ENCODE assay signal across 8 cellular contexts in genomic region chr17:75034236-75034908, GRCh38. TPM values are rescaled to one million over a fixed set of nuclear protein-coding genes. Genes with fewer than 3 reads are reported as not detected.
DNase-seq lines count a peak whose midpoint lies in the region; ATAC-seq, FAIRE-seq and TF ChIP-seq lines count a peak whose summit lies in the region.

No MANE protein-coding gene starts in this region.

- peaks cover 25% of the 10 kb centered on the region for H3K27me3 Mint-ChIP-seq in dendritic cell treated with granulocyte-macrophage colony-stimulating factor and Interleukin-4, amounts not matched to agents 40 ng/mL and 50 ng/mL, for 4 days

- TF ChIP-seq POLR2A in HepG2 (IDR thresholded peaks at IDR 0.05; ENCODE audit: insufficient read depth in 1 of 2, low read depth in 2 of 2, low read length in 2 of 2) = no peak

- ATAC-seq in GM19023 (IDR thresholded peaks at IDR 0.05; ENCODE audit: unreplicated experiment) (peak; percentile 55), HG03439 (IDR thresholded peaks at IDR 0.05; ENCODE audit: unreplicated experiment) (peak; percentile 57), HepG2 (peak; percentile 58)

- H3K9ac ChIP-seq in HepG2 (ENCODE audit: insufficient read depth, low read depth, low read length) = peak overlapping the region; percentile 90

- peak overlapping the region; percentile 86 for H3K27ac Mint-ChIP-seq in dendritic cell treated with granulocyte-macrophage colony-stimulating factor and Interleukin-4, amounts not matched to agents 40 ng/mL and 50 ng/mL, for 4 days

- H3K9me3 ChIP-seq in HepG2 (ENCODE audit: low read length) = no peaks in the 10 kb centered on the region

- H3K36me3 Mint-ChIP-seq in dendritic cell treated with granulocyte-macrophage colony-stimulating factor and Interleukin-4, amounts not matched to agents 40 ng/mL and 50 ng/mL, for 4 days (ENCODE audit: low read depth) = peaks cover 20% of the 10 kb centered on the region

- TF ChIP-seq EP300 in HepG2 (IDR thresholded peaks at IDR 0.05; ENCODE audit: low read depth in 2 of 2, low read length in 2 of 2) = no peak
- peak; percentile 55 for TF ChIP-seq EP300 in HepG2 (CRISPR knock-in tag; IDR thresholded peaks at IDR 0.05; ENCODE audit: borderline replicate concordance)

- peak overlapping the region; percentile 98 for H3K4me2 ChIP-seq in HepG2 (ENCODE audit: low read depth, low read length)

- no peaks in the 10 kb centered on the region for H3K79me2 ChIP-seq in HepG2 (ENCODE audit: insufficient read depth, low read length)

- TF ChIP-seq RAD21 in HepG2 (CRISPR knock-in tag; IDR thresholded peaks at IDR 0.05) = no peak

- TF ChIP-seq CTCF in HepG2 (CRISPR knock-in tag; IDR thresholded peaks at IDR 0.05) = peak; percentile 48

- in situ Hi-C loops in ACHN (cut with HindIII; ENCODE audit: low pct_ligation_motif_present, low pct_unique_long_range_greater_than_20kb, low sequenced_read_pairs) (no loop called here), HepG2 (cut with HindIII; ENCODE audit: extremely low pct_ligation_motif_present, low pct_unique_long_range_greater_than_20kb) (no loop called here)

- peak; percentile 72 for FAIRE-seq in HepG2 (lab: Jason Lieb, UNC)

- intact Hi-C loops in dendritic cell treated with granulocyte-macrophage colony-stimulating factor and Interleukin-4, amounts not matched to agents 40 ng/mL and 50 ng/mL, for 4 days (cut with micrococcal nuclease) = no loop called here
- intact Hi-C loops in HepG2 (cut with micrococcal nuclease; ENCODE audit: unreplicated experiment) = loop anchor here (1.0 to 2.0 kb wide), 3 partner anchors 47 to 52 kb away; partner anchors contain the start of genes CDR2L and SLC16A5

- H3K9me3 Mint-ChIP-seq in dendritic cell treated with granulocyte-macrophage colony-stimulating factor and Interleukin-4, amounts not matched to agents 40 ng/mL and 50 ng/mL, for 4 days = peaks cover 14% of the 10 kb centered on the region

- POLR2A ChIA-PET in HepG2 (lab: Yijun Ruan, JAX) = interaction anchor here (0.6 to 4.1 kb wide), 34 partner anchors 8 to 359 kb away, joined by 3 to 77 read pairs (median 6); partner anchors contain the start of genes ARMC7, ATP5PD, CDR2L and FDXR

- H3K27me3 ChIP-seq in HepG2 (ENCODE audit: control insufficient read depth in 1 of 2, insufficient read depth in 2 of 2, low read length in 2 of 2) = peaks cover 0 to 6% of the 10 kb centered on the region in 2 experiments; a peak in 3 of 5 replicates

- H3K36me3 ChIP-seq in HepG2 (replicated peaks in 1 of 2; ENCODE audit: control insufficient read depth in 1 of 2, insufficient read depth in 2 of 2, low read length in 2 of 2) = peaks cover 6% of the 10 kb centered on the region in 2 experiments; a peak in 4 of 5 replicates

- peak overlapping the region; percentile 60 for H2AFZ ChIP-seq in HepG2 (ENCODE audit: low read length)

- peaks cover 37% of the 10 kb centered on the region for H3K4me1 ChIP-seq in HepG2 (ENCODE audit: insufficient read depth, low read length)

- CTCF ChIA-PET in HepG2 (lab: Yijun Ruan, JAX; ENCODE audit: low intra/inter-chr PET ratio, low total read pairs) = interaction anchor here (1.3 kb wide), 1 partner anchor 74 kb away, joined by 3 read pairs; no protein-coding TSS in a partner anchor

- peaks cover 42% of the 10 kb centered on the region for H3K4me1 Mint-ChIP-seq in dendritic cell treated with granulocyte-macrophage colony-stimulating factor and Interleukin-4, amounts not matched to agents 40 ng/mL and 50 ng/mL, for 4 days (ENCODE audit: low read depth)

- H3K27ac ChIP-seq in HepG2 (ENCODE audit: extremely low read length, insufficient read depth, low read length) = peak overlapping the region; percentile 94

- H3K4me3 Mint-ChIP-seq in dendritic cell treated with granulocyte-macrophage colony-stimulating factor and Interleukin-4, amounts not matched to agents 40 ng/mL and 50 ng/mL, for 4 days = peak overlapping the region; percentile 85

- TSS peak; percentile 50 for BruUV-seq in HepG2 (replicated peaks; lab: Mats Ljungman, UMichigan)

- under 1% methylated on average over 37 of the region's 43 CpGs for WGBS in HepG2 (ENCODE audit: low lambda C conversion rate)

- DNase-seq in ACHN (peak; percentile 91), NCI-H526 (lab: John Stamatoyannopoulos, UW) (peak; percentile 87 to 92), HepG2 (ENCODE audit: low spot score) (peak; percentile 94)
- DNase-seq in activated CD4-positive, alpha-beta T cell treated with anti-CD3 and anti-CD28 coated beads, Interleukin-2, amount 50 U/mL, for 24 hours (ENCODE audit: low read depth in 1 of 2, low spot score in 1 of 2) = peak; percentile 93 to 94
- peak; percentile 95 for DNase-seq in stimulated activated CD4-positive, alpha-beta T cell treated with anti-CD3 and anti-CD28 coated beads, Interleukin-1b, Interleukin-23, amount 100 ng/mL, for 48 hours

- peak overlapping the region; percentile 76 to 93 (median 91) for H3K4me3 ChIP-seq in HepG2 (replicated peaks in 1 of 3; ENCODE audit: insufficient read depth in 1 of 3, low read depth in 2 of 3, low read length in 3 of 3)

- no peaks in the 10 kb centered on the region for H4K20me1 ChIP-seq in HepG2 (ENCODE audit: insufficient read depth, low read length)

RNA-seq across cellular contexts. Expression of gene ATP5PD, which starts 12.4 kb away (rescaled TPM):
- 428 and 565 TPM in 2 replicates for total RNA-seq in HepG2 (2016; rRNA removed; fragmentation: Illumina TruSeq; extraction: Trizol)
- 145 and 147 TPM in 2 replicates for total RNA-seq in HepG2 (2016; cell fraction: cytosol; rRNA removed; fragmentation: Illumina TruSeq; extraction: Trizol; ENCODE audit: low read depth)
- 423 and 597 TPM in 2 replicates for total RNA-seq in HepG2 (2016; cell fraction: insoluble cytoplasmic fraction; rRNA removed; fragmentation: Illumina TruSeq; extraction: Trizol)
- 127 and 132 TPM in 2 replicates for total RNA-seq in HepG2 (2016; cell fraction: membrane; rRNA removed; fragmentation: Illumina TruSeq; extraction: Trizol)
- total RNA-seq in HepG2 (2016; cell fraction: nucleus; rRNA removed; fragmentation: Illumina TruSeq; extraction: Trizol) = 130 and 138 TPM in 2 replicates
- 151 and 158 TPM in 2 replicates for polyA plus RNA-seq in HepG2 (2011; rRNA removed)
- 234 and 269 TPM in 2 replicates for polyA plus RNA-seq in HepG2 (2011; cell fraction: cytosol; rRNA removed)
- 56.2 and 75.0 TPM in 2 replicates for polyA plus RNA-seq in HepG2 (2011; cell fraction: nucleus; rRNA removed)
- 326 and 491 TPM in 2 replicates for polyA plus RNA-seq in HepG2 (2012)
- 154 and 165 TPM in 2 replicates for polyA plus RNA-seq in HepG2 (2016; cell fraction: cytosol; fragmentation: Illumina TruSeq; extraction: Trizol; ENCODE audit: low read depth)
- 570 and 628 TPM in 2 replicates for polyA plus RNA-seq in HepG2 (2016; cell fraction: insoluble cytoplasmic fraction; fragmentation: Illumina TruSeq; extraction: Trizol; ENCODE audit: low read depth)
- 119 and 124 TPM in 2 replicates for polyA plus RNA-seq in HepG2 (2016; cell fraction: membrane; fragmentation: Illumina TruSeq; extraction: Trizol; ENCODE audit: low read depth)
- 239 and 245 TPM in 2 replicates for polyA plus RNA-seq in HepG2 (2016; cell fraction: nucleus; fragmentation: Illumina TruSeq; extraction: Trizol; ENCODE audit: insufficient read depth, low read depth)
- 144 and 283 TPM in 2 replicates for polyA minus RNA-seq in HepG2 (2011; rRNA and poly(A)+ RNA removed; ENCODE audit: low replicate concordance)
- polyA minus RNA-seq in HepG2 (2011; cell fraction: cytosol; rRNA and poly(A)+ RNA removed) = 85.5 and 89.1 TPM in 2 replicates
- 33.7 and 56.1 TPM in 2 replicates for polyA minus RNA-seq in HepG2 (2011; cell fraction: nucleus; rRNA and poly(A)+ RNA removed)

RNA-seq across cellular contexts. Expression of gene KCTD2, which starts 12.7 kb away (rescaled TPM):
- total RNA-seq in HepG2 (2016; rRNA removed; fragmentation: Illumina TruSeq; extraction: Trizol) = 27.5 and 28.3 TPM in 2 replicates
- total RNA-seq in HepG2 (2016; cell fraction: cytosol; rRNA removed; fragmentation: Illumina TruSeq; extraction: Trizol; ENCODE audit: low read depth) = 3.8 and 5.6 TPM in 2 replicates
- total RNA-seq in HepG2 (2016; cell fraction: insoluble cytoplasmic fraction; rRNA removed; fragmentation: Illumina TruSeq; extraction: Trizol) = 24.3 and 26.6 TPM in 2 replicates
- 15.3 and 15.8 TPM in 2 replicates for total RNA-seq in HepG2 (2016; cell fraction: membrane; rRNA removed; fragmentation: Illumina TruSeq; extraction: Trizol)
- 16.1 TPM in 2 replicates for total RNA-seq in HepG2 (2016; cell fraction: nucleus; rRNA removed; fragmentation: Illumina TruSeq; extraction: Trizol)
- 32.6 and 35.2 TPM in 2 replicates for polyA plus RNA-seq in HepG2 (2011; rRNA removed)
- polyA plus RNA-seq in HepG2 (2011; cell fraction: cytosol; rRNA removed) = 26.2 and 29.9 TPM in 2 replicates
- 26.6 and 29.2 TPM in 2 replicates for polyA plus RNA-seq in HepG2 (2011; cell fraction: nucleus; rRNA removed)
- polyA plus RNA-seq in HepG2 (2012) = 15.9 and 21.3 TPM in 2 replicates
- polyA plus RNA-seq in HepG2 (2016; cell fraction: cytosol; fragmentation: Illumina TruSeq; extraction: Trizol; ENCODE audit: low read depth) = 2.8 and 2.9 TPM in 2 replicates
- 23.4 and 28.3 TPM in 2 replicates for polyA plus RNA-seq in HepG2 (2016; cell fraction: insoluble cytoplasmic fraction; fragmentation: Illumina TruSeq; extraction: Trizol; ENCODE audit: low read depth)
- 9.8 and 10.2 TPM in 2 replicates for polyA plus RNA-seq in HepG2 (2016; cell fraction: membrane; fragmentation: Illumina TruSeq; extraction: Trizol; ENCODE audit: low read depth)
- 26.8 and 29.5 TPM in 2 replicates for polyA plus RNA-seq in HepG2 (2016; cell fraction: nucleus; fragmentation: Illumina TruSeq; extraction: Trizol; ENCODE audit: insufficient read depth, low read depth)
- polyA minus RNA-seq in HepG2 (2011; rRNA and poly(A)+ RNA removed; ENCODE audit: low replicate concordance) = 25.3 and 27.5 TPM in 2 replicates
- 11.1 and 12.5 TPM in 2 replicates for polyA minus RNA-seq in HepG2 (2011; cell fraction: cytosol; rRNA and poly(A)+ RNA removed)
- polyA minus RNA-seq in HepG2 (2011; cell fraction: nucleus; rRNA and poly(A)+ RNA removed) = 9.7 and 12.8 TPM in 2 replicates

RNA-seq across cellular contexts. Expression of gene MRPL58, which starts 21.9 kb away (rescaled TPM):
- 68.9 and 101 TPM in 2 replicates for total RNA-seq in HepG2 (2016; rRNA removed; fragmentation: Illumina TruSeq; extraction: Trizol)
- 22.8 and 26.1 TPM in 2 replicates for total RNA-seq in HepG2 (2016; cell fraction: cytosol; rRNA removed; fragmentation: Illumina TruSeq; extraction: Trizol; ENCODE audit: low read depth)
- total RNA-seq in HepG2 (2016; cell fraction: insoluble cytoplasmic fraction; rRNA removed; fragmentation: Illumina TruSeq; extraction: Trizol) = 68.9 and 107 TPM in 2 replicates
- total RNA-seq in HepG2 (2016; cell fraction: membrane; rRNA removed; fragmentation: Illumina TruSeq; extraction: Trizol) = 25.3 and 26.8 TPM in 2 replicates
- total RNA-seq in HepG2 (2016; cell fraction: nucleus; rRNA removed; fragmentation: Illumina TruSeq; extraction: Trizol) = 19.6 and 20.1 TPM in 2 replicates
- 39.7 and 44.9 TPM in 2 replicates for polyA plus RNA-seq in HepG2 (2011; rRNA removed)
- polyA plus RNA-seq in HepG2 (2011; cell fraction: cytosol; rRNA removed) = 48.5 and 51.2 TPM in 2 replicates
- polyA plus RNA-seq in HepG2 (2011; cell fraction: nucleus; rRNA removed) = 12.5 and 12.9 TPM in 2 replicates
- polyA plus RNA-seq in HepG2 (2012) = 31.5 and 33.0 TPM in 2 replicates
- 17.5 and 19.1 TPM in 2 replicates for polyA plus RNA-seq in HepG2 (2016; cell fraction: cytosol; fragmentation: Illumina TruSeq; extraction: Trizol; ENCODE audit: low read depth)
- 94.5 and 112 TPM in 2 replicates for polyA plus RNA-seq in HepG2 (2016; cell fraction: insoluble cytoplasmic fraction; fragmentation: Illumina TruSeq; extraction: Trizol; ENCODE audit: low read depth)
- 18.1 and 20.4 TPM in 2 replicates for polyA plus RNA-seq in HepG2 (2016; cell fraction: membrane; fragmentation: Illumina TruSeq; extraction: Trizol; ENCODE audit: low read depth)
- 39.1 and 44.7 TPM in 2 replicates for polyA plus RNA-seq in HepG2 (2016; cell fraction: nucleus; fragmentation: Illumina TruSeq; extraction: Trizol; ENCODE audit: insufficient read depth, low read depth)
- polyA minus RNA-seq in HepG2 (2011; rRNA and poly(A)+ RNA removed; ENCODE audit: low replicate concordance) = 22.4 and 24.3 TPM in 2 replicates
- 14.2 and 15.5 TPM in 2 replicates for polyA minus RNA-seq in HepG2 (2011; cell fraction: cytosol; rRNA and poly(A)+ RNA removed)
- 6.1 and 8.4 TPM in 2 replicates for polyA minus RNA-seq in HepG2 (2011; cell fraction: nucleus; rRNA and poly(A)+ RNA removed)

RNA-seq across cellular contexts. Expression of gene CDR2L, which starts 46.9 kb away (rescaled TPM):
- total RNA-seq in HepG2 (2016; rRNA removed; fragmentation: Illumina TruSeq; extraction: Trizol) = 1.9 and 2.1 TPM in 2 replicates
- total RNA-seq in HepG2 (2016; cell fraction: cytosol; rRNA removed; fragmentation: Illumina TruSeq; extraction: Trizol; ENCODE audit: low read depth) = 0.62 and 0.81 TPM in 2 replicates
- 1.8 and 2.1 TPM in 2 replicates for total RNA-seq in HepG2 (2016; cell fraction: insoluble cytoplasmic fraction; rRNA removed; fragmentation: Illumina TruSeq; extraction: Trizol)
- total RNA-seq in HepG2 (2016; cell fraction: membrane; rRNA removed; fragmentation: Illumina TruSeq; extraction: Trizol) = 2.5 and 2.7 TPM in 2 replicates
- 1.7 TPM in 2 replicates for total RNA-seq in HepG2 (2016; cell fraction: nucleus; rRNA removed; fragmentation: Illumina TruSeq; extraction: Trizol)
- polyA plus RNA-seq in HepG2 (2011; rRNA removed) = 1.9 and 2.1 TPM in 2 replicates
- 1.3 and 2.5 TPM in 2 replicates for polyA plus RNA-seq in HepG2 (2011; cell fraction: cytosol; rRNA removed)
- 3.2 and 3.4 TPM in 2 replicates for polyA plus RNA-seq in HepG2 (2011; cell fraction: nucleus; rRNA removed)
- 0.63 and 2.1 TPM in 2 replicates for polyA plus RNA-seq in HepG2 (2012)
- 0.72 and 1.0 TPM in 2 replicates for polyA plus RNA-seq in HepG2 (2016; cell fraction: cytosol; fragmentation: Illumina TruSeq; extraction: Trizol; ENCODE audit: low read depth)
- polyA plus RNA-seq in HepG2 (2016; cell fraction: insoluble cytoplasmic fraction; fragmentation: Illumina TruSeq; extraction: Trizol; ENCODE audit: low read depth) = 2.8 and 3.4 TPM in 2 replicates
- 2.1 and 2.5 TPM in 2 replicates for polyA plus RNA-seq in HepG2 (2016; cell fraction: membrane; fragmentation: Illumina TruSeq; extraction: Trizol; ENCODE audit: low read depth)
- polyA plus RNA-seq in HepG2 (2016; cell fraction: nucleus; fragmentation: Illumina TruSeq; extraction: Trizol; ENCODE audit: insufficient read depth, low read depth) = 3.0 and 3.9 TPM in 2 replicates
- 3.6 and 20.5 TPM in 2 replicates for polyA minus RNA-seq in HepG2 (2011; rRNA and poly(A)+ RNA removed; ENCODE audit: low replicate concordance)
- polyA minus RNA-seq in HepG2 (2011; cell fraction: cytosol; rRNA and poly(A)+ RNA removed) = 1.3 and 2.9 TPM in 2 replicates
- polyA minus RNA-seq in HepG2 (2011; cell fraction: nucleus; rRNA and poly(A)+ RNA removed) = 0.50 and 0.90 TPM in 2 replicates

RNA-seq across cellular contexts. Expression of gene SLC16A5, which starts 53.4 kb away (rescaled TPM):
- 0.42 and 0.69 TPM in 2 replicates for total RNA-seq in HepG2 (2016; rRNA removed; fragmentation: Illumina TruSeq; extraction: Trizol)
- 0.20 TPM in 1 of 2 replicates, not detected in the other for total RNA-seq in HepG2 (2016; cell fraction: cytosol; rRNA removed; fragmentation: Illumina TruSeq; extraction: Trizol; ENCODE audit: low read depth)
- total RNA-seq in HepG2 (2016; cell fraction: insoluble cytoplasmic fraction; rRNA removed; fragmentation: Illumina TruSeq; extraction: Trizol) = 0.18 and 0.41 TPM in 2 replicates
- total RNA-seq in HepG2 (2016; cell fraction: membrane; rRNA removed; fragmentation: Illumina TruSeq; extraction: Trizol) = 0.41 and 0.56 TPM in 2 replicates
- total RNA-seq in HepG2 (2016; cell fraction: nucleus; rRNA removed; fragmentation: Illumina TruSeq; extraction: Trizol) = 0.50 and 0.63 TPM in 2 replicates
- 5.6 and 10.9 TPM in 2 replicates for polyA plus RNA-seq in HepG2 (2011; rRNA removed)
- 5.4 and 6.9 TPM in 2 replicates for polyA plus RNA-seq in HepG2 (2011; cell fraction: cytosol; rRNA removed)
- polyA plus RNA-seq in HepG2 (2011; cell fraction: nucleus; rRNA removed) = 29.9 and 34.7 TPM in 2 replicates
- polyA plus RNA-seq in HepG2 (2012) = 2.2 and 2.9 TPM in 2 replicates
- polyA plus RNA-seq in HepG2 (2016; cell fraction: cytosol; fragmentation: Illumina TruSeq; extraction: Trizol; ENCODE audit: low read depth) = 0.05 and 0.19 TPM in 2 replicates
- polyA plus RNA-seq in HepG2 (2016; cell fraction: insoluble cytoplasmic fraction; fragmentation: Illumina TruSeq; extraction: Trizol; ENCODE audit: low read depth) = 0.27 and 0.41 TPM in 2 replicates
- polyA plus RNA-seq in HepG2 (2016; cell fraction: membrane; fragmentation: Illumina TruSeq; extraction: Trizol; ENCODE audit: low read depth) = 0.14 and 0.18 TPM in 2 replicates
- 0.77 and 1.00 TPM in 2 replicates for polyA plus RNA-seq in HepG2 (2016; cell fraction: nucleus; fragmentation: Illumina TruSeq; extraction: Trizol; ENCODE audit: insufficient read depth, low read depth)
- 20.1 and 31.6 TPM in 2 replicates for polyA minus RNA-seq in HepG2 (2011; rRNA and poly(A)+ RNA removed; ENCODE audit: low replicate concordance)
- polyA minus RNA-seq in HepG2 (2011; cell fraction: cytosol; rRNA and poly(A)+ RNA removed) = 4.4 and 5.7 TPM in 2 replicates
- polyA minus RNA-seq in HepG2 (2011; cell fraction: nucleus; rRNA and poly(A)+ RNA removed) = 7.1 and 7.5 TPM in 2 replicates

Comparison
In these comparisons a context has a peak if more than half of its experiments do, and no peak if none do; other contexts are left out.
1. Peak in every context shown above with its lines: DNase-seq, ATAC-seq, H3K4me3 ChIP-seq and H3K27ac ChIP-seq.